In the genomic region with DNA sequence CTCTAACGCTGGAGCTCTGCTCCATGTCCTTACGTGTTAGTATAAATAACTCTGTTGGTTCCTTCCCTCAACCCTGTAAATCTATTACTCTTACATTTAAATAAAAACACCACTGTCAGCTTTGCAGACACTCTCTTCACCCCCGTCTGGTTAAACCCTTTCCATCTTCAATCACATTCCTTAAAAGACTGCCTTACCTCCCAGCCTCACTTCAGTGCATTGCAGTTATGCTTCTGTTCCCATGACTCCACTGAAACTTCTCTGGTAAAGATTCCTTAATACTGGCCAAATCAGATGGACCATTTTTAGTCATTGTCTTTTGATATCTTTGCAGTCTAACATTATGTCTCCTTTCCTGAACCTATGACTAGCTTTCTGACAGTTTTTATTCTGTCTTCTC, we compare ENCODE assay signal across 1 cellular context.
TF ChIP-seq lines count a peak whose summit lies in the region.

No MANE protein-coding gene starts in this region.

TF ChIP-seq in IMR-90, 13 proteins besides CTCF, POLR2A, EP300 and RAD21:
- TF ChIP-seq RFX5 (IDR thresholded peaks at IDR 0.05; ENCODE audit: low read depth, low read length) = no peak
- TF ChIP-seq, protein P1, sequence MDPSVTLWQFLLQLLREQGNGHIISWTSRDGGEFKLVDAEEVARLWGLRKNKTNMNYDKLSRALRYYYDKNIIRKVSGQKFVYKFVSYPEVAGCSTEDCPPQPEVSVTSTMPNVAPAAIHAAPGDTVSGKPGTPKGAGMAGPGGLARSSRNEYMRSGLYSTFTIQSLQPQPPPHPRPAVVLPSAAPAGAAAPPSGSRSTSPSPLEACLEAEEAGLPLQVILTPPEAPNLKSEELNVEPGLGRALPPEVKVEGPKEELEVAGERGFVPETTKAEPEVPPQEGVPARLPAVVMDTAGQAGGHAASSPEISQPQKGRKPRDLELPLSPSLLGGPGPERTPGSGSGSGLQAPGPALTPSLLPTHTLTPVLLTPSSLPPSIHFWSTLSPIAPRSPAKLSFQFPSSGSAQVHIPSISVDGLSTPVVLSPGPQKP (IDR thresholded peaks at IDR 0.05; ENCODE audit: borderline replicate concordance, low read depth, low read length) = no peak
- no peak for TF ChIP-seq NFE2L2 (IDR thresholded peaks at IDR 0.05; ENCODE audit: low read depth, low read length)
- TF ChIP-seq MAFK (IDR thresholded peaks at IDR 0.05; ENCODE audit: low read depth, low read length) = no peak
- no peak for TF ChIP-seq SMC3 (IDR thresholded peaks at IDR 0.05; ENCODE audit: low read depth, low read length)
- no peak for TF ChIP-seq FOS (IDR thresholded peaks at IDR 0.05; ENCODE audit: low read depth, low read length)
- no peak for TF ChIP-seq BHLHE40 (IDR thresholded peaks at IDR 0.05; ENCODE audit: low read depth, low read length)
- no peak for TF ChIP-seq CHD1 (IDR thresholded peaks at IDR 0.05; ENCODE audit: low read depth, low read length)
- no peak for TF ChIP-seq CEBPB (IDR thresholded peaks at IDR 0.05; ENCODE audit: low read depth, low read length)
- TF ChIP-seq, protein P2, sequence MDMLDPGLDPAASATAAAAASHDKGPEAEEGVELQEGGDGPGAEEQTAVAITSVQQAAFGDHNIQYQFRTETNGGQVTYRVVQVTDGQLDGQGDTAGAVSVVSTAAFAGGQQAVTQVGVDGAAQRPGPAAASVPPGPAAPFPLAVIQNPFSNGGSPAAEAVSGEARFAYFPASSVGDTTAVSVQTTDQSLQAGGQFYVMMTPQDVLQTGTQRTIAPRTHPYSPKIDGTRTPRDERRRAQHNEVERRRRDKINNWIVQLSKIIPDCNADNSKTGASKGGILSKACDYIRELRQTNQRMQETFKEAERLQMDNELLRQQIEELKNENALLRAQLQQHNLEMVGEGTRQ (IDR thresholded peaks at IDR 0.05; ENCODE audit: low read depth, low read length) = no peak
- no peak for TF ChIP-seq MAZ (IDR thresholded peaks at IDR 0.05; ENCODE audit: borderline replicate concordance, low read depth, low read length)
- no peak for TF ChIP-seq RCOR1 (IDR thresholded peaks at IDR 0.05; ENCODE audit: insufficient replicate concordance, low read length)
- no peak for TF ChIP-seq MXI1 (IDR thresholded peaks at IDR 0.05; ENCODE audit: borderline replicate concordance, low read depth, low read length)
